ENCODE assay signal across 1 cellular context in the genomic region with DNA sequence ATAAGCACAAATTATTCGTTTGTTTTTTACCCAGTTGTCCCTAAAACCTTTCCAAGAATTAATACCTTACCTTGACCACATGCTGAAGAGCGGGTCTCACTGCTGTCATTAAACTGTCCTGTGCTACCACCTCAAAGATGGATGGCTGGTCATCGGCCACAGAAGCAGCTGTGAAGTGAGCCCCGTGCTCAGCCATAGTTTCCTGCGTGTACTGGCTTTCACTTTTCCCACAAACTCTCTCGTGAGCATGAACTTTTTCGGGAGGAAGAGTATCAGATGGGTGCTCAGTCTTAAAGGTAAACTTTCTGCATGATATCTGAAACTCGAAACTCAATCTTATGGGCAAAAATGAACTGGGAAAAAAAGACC.
TF ChIP-seq lines count a peak whose summit lies in the region.

No MANE protein-coding gene starts in this region.

TF ChIP-seq in K562, 482 proteins besides CTCF, POLR2A, EP300 and RAD21 (continues in another document):
- no peak for TF ChIP-seq ZNF232 (CRISPR knock-in tag; IDR thresholded peaks at IDR 0.05)
- no peak for TF ChIP-seq ZNF551 (CRISPR knock-in tag; IDR thresholded peaks at IDR 0.05)
- no peak for TF ChIP-seq TEAD2 (tag; IDR thresholded peaks at IDR 0.05)
- TF ChIP-seq DEAF1 (CRISPR knock-in tag; IDR thresholded peaks at IDR 0.05) = 0 out of 2 replicates have a peak, but pooled peaks have one; percentile 1
- no peak for TF ChIP-seq NR3C1 (CRISPR knock-in tag; IDR thresholded peaks at IDR 0.05)
- TF ChIP-seq, protein P1, sequence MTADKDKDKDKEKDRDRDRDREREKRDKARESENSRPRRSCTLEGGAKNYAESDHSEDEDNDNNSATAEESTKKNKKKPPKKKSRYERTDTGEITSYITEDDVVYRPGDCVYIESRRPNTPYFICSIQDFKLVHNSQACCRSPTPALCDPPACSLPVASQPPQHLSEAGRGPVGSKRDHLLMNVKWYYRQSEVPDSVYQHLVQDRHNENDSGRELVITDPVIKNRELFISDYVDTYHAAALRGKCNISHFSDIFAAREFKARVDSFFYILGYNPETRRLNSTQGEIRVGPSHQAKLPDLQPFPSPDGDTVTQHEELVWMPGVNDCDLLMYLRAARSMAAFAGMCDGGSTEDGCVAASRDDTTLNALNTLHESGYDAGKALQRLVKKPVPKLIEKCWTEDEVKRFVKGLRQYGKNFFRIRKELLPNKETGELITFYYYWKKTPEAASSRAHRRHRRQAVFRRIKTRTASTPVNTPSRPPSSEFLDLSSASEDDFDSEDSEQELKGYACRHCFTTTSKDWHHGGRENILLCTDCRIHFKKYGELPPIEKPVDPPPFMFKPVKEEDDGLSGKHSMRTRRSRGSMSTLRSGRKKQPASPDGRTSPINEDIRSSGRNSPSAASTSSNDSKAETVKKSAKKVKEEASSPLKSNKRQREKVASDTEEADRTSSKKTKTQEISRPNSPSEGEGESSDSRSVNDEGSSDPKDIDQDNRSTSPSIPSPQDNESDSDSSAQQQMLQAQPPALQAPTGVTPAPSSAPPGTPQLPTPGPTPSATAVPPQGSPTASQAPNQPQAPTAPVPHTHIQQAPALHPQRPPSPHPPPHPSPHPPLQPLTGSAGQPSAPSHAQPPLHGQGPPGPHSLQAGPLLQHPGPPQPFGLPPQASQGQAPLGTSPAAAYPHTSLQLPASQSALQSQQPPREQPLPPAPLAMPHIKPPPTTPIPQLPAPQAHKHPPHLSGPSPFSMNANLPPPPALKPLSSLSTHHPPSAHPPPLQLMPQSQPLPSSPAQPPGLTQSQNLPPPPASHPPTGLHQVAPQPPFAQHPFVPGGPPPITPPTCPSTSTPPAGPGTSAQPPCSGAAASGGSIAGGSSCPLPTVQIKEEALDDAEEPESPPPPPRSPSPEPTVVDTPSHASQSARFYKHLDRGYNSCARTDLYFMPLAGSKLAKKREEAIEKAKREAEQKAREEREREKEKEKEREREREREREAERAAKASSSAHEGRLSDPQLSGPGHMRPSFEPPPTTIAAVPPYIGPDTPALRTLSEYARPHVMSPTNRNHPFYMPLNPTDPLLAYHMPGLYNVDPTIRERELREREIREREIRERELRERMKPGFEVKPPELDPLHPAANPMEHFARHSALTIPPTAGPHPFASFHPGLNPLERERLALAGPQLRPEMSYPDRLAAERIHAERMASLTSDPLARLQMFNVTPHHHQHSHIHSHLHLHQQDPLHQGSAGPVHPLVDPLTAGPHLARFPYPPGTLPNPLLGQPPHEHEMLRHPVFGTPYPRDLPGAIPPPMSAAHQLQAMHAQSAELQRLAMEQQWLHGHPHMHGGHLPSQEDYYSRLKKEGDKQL (CRISPR knock-in tag; IDR thresholded peaks at IDR 0.05; ENCODE audit: borderline replicate concordance) = no peak
- no peak for TF ChIP-seq PBX2 (CRISPR knock-in tag; IDR thresholded peaks at IDR 0.05; ENCODE audit: low read depth)
- TF ChIP-seq PBX2 (tag; conservative IDR thresholded peaks at IDR 0.05; ENCODE audit: low read depth) = peak; percentile 50
- TF ChIP-seq, protein P2, sequence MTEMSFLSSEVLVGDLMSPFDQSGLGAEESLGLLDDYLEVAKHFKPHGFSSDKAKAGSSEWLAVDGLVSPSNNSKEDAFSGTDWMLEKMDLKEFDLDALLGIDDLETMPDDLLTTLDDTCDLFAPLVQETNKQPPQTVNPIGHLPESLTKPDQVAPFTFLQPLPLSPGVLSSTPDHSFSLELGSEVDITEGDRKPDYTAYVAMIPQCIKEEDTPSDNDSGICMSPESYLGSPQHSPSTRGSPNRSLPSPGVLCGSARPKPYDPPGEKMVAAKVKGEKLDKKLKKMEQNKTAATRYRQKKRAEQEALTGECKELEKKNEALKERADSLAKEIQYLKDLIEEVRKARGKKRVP (CRISPR knock-in tag; IDR thresholded peaks at IDR 0.05) = no peak
- TF ChIP-seq CBX5 (IDR thresholded peaks at IDR 0.05; ENCODE audit: borderline replicate concordance, low read depth) = no peak
- no peak for TF ChIP-seq E4F1 (CRISPR knock-in tag; IDR thresholded peaks at IDR 0.05; ENCODE audit: borderline replicate concordance)
- no peak for TF ChIP-seq BMI1 (IDR thresholded peaks at IDR 0.05; ENCODE audit: low read length)
- no peak for TF ChIP-seq CHCHD3 (CRISPR knock-in tag; IDR thresholded peaks at IDR 0.05)
- TF ChIP-seq NCOR1 (IDR thresholded peaks at IDR 0.05) = no peak
- no peak for TF ChIP-seq ZKSCAN3 (CRISPR knock-in tag; IDR thresholded peaks at IDR 0.05)
- TF ChIP-seq ZNF445 (CRISPR knock-in tag; IDR thresholded peaks at IDR 0.05; ENCODE audit: low read depth) = no peak
- TF ChIP-seq, protein P3, sequence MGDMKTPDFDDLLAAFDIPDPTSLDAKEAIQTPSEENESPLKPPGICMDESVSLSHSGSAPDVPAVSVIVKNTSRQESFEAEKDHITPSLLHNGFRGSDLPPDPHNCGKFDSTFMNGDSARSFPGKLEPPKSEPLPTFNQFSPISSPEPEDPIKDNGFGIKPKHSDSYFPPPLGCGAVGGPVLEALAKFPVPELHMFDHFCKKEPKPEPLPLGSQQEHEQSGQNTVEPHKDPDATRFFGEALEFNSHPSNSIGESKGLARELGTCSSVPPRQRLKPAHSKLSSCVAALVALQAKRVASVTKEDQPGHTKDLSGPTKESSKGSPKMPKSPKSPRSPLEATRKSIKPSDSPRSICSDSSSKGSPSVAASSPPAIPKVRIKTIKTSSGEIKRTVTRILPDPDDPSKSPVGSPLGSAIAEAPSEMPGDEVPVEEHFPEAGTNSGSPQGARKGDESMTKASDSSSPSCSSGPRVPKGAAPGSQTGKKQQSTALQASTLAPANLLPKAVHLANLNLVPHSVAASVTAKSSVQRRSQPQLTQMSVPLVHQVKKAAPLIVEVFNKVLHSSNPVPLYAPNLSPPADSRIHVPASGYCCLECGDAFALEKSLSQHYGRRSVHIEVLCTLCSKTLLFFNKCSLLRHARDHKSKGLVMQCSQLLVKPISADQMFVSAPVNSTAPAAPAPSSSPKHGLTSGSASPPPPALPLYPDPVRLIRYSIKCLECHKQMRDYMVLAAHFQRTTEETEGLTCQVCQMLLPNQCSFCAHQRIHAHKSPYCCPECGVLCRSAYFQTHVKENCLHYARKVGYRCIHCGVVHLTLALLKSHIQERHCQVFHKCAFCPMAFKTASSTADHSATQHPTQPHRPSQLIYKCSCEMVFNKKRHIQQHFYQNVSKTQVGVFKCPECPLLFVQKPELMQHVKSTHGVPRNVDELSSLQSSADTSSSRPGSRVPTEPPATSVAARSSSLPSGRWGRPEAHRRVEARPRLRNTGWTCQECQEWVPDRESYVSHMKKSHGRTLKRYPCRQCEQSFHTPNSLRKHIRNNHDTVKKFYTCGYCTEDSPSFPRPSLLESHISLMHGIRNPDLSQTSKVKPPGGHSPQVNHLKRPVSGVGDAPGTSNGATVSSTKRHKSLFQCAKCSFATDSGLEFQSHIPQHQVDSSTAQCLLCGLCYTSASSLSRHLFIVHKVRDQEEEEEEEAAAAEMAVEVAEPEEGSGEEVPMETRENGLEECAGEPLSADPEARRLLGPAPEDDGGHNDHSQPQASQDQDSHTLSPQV (IDR thresholded peaks at IDR 0.05) = 0 out of 2 replicates have a peak, but pooled peaks have one; percentile 53
- TF ChIP-seq JUNB (CRISPR knock-in tag; conservative IDR thresholded peaks at IDR 0.05) = no peak
- TF ChIP-seq SIX5 (IDR thresholded peaks at IDR 0.05; ENCODE audit: borderline replicate concordance in 1 of 2, insufficient read depth in 1 of 2, low read depth in 1 of 2, low read length in 2 of 2) = no peak
- TF ChIP-seq DNMT1 (IDR thresholded peaks at IDR 0.05) = no peak
- TF ChIP-seq FOXK1 (CRISPR knock-in tag; IDR thresholded peaks at IDR 0.05; ENCODE audit: borderline replicate concordance) = no peak
- TF ChIP-seq KAT7 (CRISPR knock-in tag; IDR thresholded peaks at IDR 0.05; ENCODE audit: borderline replicate concordance) = 0 out of 2 replicates have a peak, but pooled peaks have one; percentile 34
- TF ChIP-seq CCNT2 (IDR thresholded peaks at IDR 0.05; ENCODE audit: borderline replicate concordance, extremely low read depth, insufficient read length, low read depth, low read length) = no peak
- no peak for TF ChIP-seq FOXA3 (CRISPR knock-in tag; conservative IDR thresholded peaks at IDR 0.05 in 1 of 2, IDR thresholded peaks at IDR 0.05 in 1 of 2)
- TF ChIP-seq TAF9B (IDR thresholded peaks at IDR 0.05; ENCODE audit: partially characterized antibody) = no peak
- no peak for TF ChIP-seq ZNF766 (CRISPR knock-in tag; conservative IDR thresholded peaks at IDR 0.05)
- no peak for TF ChIP-seq RB1 (IDR thresholded peaks at IDR 0.05; ENCODE audit: low read depth)
- TF ChIP-seq, protein P4, sequence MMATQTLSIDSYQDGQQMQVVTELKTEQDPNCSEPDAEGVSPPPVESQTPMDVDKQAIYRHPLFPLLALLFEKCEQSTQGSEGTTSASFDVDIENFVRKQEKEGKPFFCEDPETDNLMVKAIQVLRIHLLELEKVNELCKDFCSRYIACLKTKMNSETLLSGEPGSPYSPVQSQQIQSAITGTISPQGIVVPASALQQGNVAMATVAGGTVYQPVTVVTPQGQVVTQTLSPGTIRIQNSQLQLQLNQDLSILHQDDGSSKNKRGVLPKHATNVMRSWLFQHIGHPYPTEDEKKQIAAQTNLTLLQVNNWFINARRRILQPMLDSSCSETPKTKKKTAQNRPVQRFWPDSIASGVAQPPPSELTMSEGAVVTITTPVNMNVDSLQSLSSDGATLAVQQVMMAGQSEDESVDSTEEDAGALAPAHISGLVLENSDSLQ (IDR thresholded peaks at IDR 0.05) = peak; percentile 16; the same call in 1 of the 2 replicates
- TF ChIP-seq OTX1 (CRISPR knock-in tag; IDR thresholded peaks at IDR 0.05) = no peak
- TF ChIP-seq GTF2B (IDR thresholded peaks at IDR 0.05; ENCODE audit: extremely low read depth, insufficient read length) = no peak
- TF ChIP-seq CBX8 (IDR thresholded peaks at IDR 0.05; ENCODE audit: borderline replicate concordance, extremely low read depth, low read depth, low read length, poor library complexity, severe bottlenecking) = no peak
- TF ChIP-seq NR0B1 (IDR thresholded peaks at IDR 0.05; ENCODE audit: partially characterized antibody) = no peak
- TF ChIP-seq RBFOX2 (IDR thresholded peaks at IDR 0.05; ENCODE audit: low read depth, low read length) = no peak
- no peak for TF ChIP-seq NCOA4 (IDR thresholded peaks at IDR 0.05; ENCODE audit: partially characterized antibody)
